Comparison of ENCODE assay signal across 37 cellular contexts in genomic region chr13:55990631-55991030, GRCh38.
"Had no signal": no experiment of that assay in that cellular context is flagged by ENCODE, and none has a peak within 500 bp of the region (broad histone marks: within the 10 kb centered on the region; RNA-seq: fewer than 3 reads in every experiment).

No MANE protein-coding gene starts in this region.

- H3K4me1 Mint-ChIP-seq: activated CD4-positive, alpha-beta T cell treated with anti-CD3 and anti-CD28 coated beads for 36 hours; activated CD4-positive, alpha-beta T cell treated with anti-CD3 and anti-CD28 coated beads, Interleukin-2, amount 10 ng/mL, durations not matched to agents 7 days and 5 days; activated naive CD8-positive, alpha-beta T cell treated with anti-CD3 and anti-CD28 coated beads for 36 hours; activated T-helper 17 cell treated with anti-CD3 and anti-CD28 coated beads, Interleukin-2, amount 50 U/mL, for 72 hours had no signal

- ATAC-seq: activated CD4-positive, alpha-beta T cell treated with anti-CD3 and anti-CD28 coated beads for 36 hours; activated CD4-positive, CD25-positive, alpha-beta regulatory T cell treated with anti-CD3 and anti-CD28 coated beads, Interleukin-2, amount 50 U/mL, for 24 hours; activated CD8-positive, alpha-beta T cell treated with anti-CD3 and anti-CD28 coated beads for 36 hours; activated naive CD4-positive, alpha-beta T cell treated with anti-CD3 and anti-CD28 coated beads, Interleukin-2, amount 50 U/mL, for 72 hours; activated T-cell treated with anti-CD3 and anti-CD28 coated beads, Interleukin-2, amount 50 U/mL, for 4 hours; activated T-cell treated with anti-CD3 and anti-CD28 coated beads, Interleukin-2, amount 50 U/mL, for 72 hours; activated T-helper 17 cell treated with anti-CD3 and anti-CD28 coated beads, Interleukin-2, amount 50 U/mL, for 72 hours; body of pancreas had no signal

- H3K27ac ChIP-seq: adrenal gland, body of pancreas, brain microvascular endothelial cell, breast epithelium, VCaP had no signal

- H3K27me3 ChIP-seq: adrenal gland, body of pancreas, brain microvascular endothelial cell, breast epithelium had no signal

- H3K4me3 ChIP-seq: adrenal gland, body of pancreas, breast epithelium had no signal

- DNase-seq: activated CD4-positive, alpha-beta memory T cell treated with anti-CD3 and anti-CD28 coated beads for 36 hours; activated CD4-positive, alpha-beta T cell treated with anti-CD3 and anti-CD28 coated beads for 1 hour; activated CD4-positive, alpha-beta T cell treated with anti-CD3 and anti-CD28 coated beads for 36 hours; activated CD4-positive, alpha-beta T cell treated with anti-CD3 and anti-CD28 coated beads for 48 hours; activated CD4-positive, alpha-beta T cell treated with anti-CD3 and anti-CD28 coated beads, Interleukin-2, amount 10 ng/mL, durations not matched to agents 7 days and 5 days; activated CD4-positive, CD25-positive, alpha-beta regulatory T cell; activated CD8-positive, alpha-beta memory T cell treated with anti-CD3 and anti-CD28 coated beads, Interleukin-2, amount 50 U/mL, for 4 hours; activated CD8-positive, alpha-beta T cell treated with anti-CD3 and anti-CD28 coated beads for 36 hours; activated effector memory CD4-positive, alpha-beta T cell treated with anti-CD3 and anti-CD28 coated beads, Interleukin-2, amount 50 U/mL, for 16 hours; activated gamma-delta T cell treated with Interleukin-2 at 50 U/mL for 16 hours; activated naive CD4-positive, alpha-beta T cell; activated naive CD4-positive, alpha-beta T cell treated with anti-CD3 and anti-CD28 coated beads for 36 hours; activated naive CD4-positive, alpha-beta T cell treated with anti-CD3 and anti-CD28 coated beads, Interleukin-2, amount 50 U/mL, for 16 hours; activated naive CD8-positive, alpha-beta T cell treated with anti-CD3 and anti-CD28 coated beads for 36 hours; activated T-cell treated with anti-CD3 and anti-CD28 coated beads for 4 hours; activated T-cell treated with anti-CD3 and anti-CD28 coated beads, Interleukin-2, amount 50 U/mL, for 1 hour; activated T-cell treated with anti-CD3 and anti-CD28 coated beads, Interleukin-2, amount 50 U/mL, for 4 hours; activated T-cell treated with anti-CD3 and anti-CD28 coated beads, Interleukin-2, amount 50 U/mL, for 72 hours; adrenal gland; amniotic stem cell; aorta; body of pancreas; brain microvascular endothelial cell; central memory CD4-positive, alpha-beta T cell; T-helper 2 cell; T-helper 9 cell had no signal

- H3K27me3 Mint-ChIP-seq: activated CD4-positive, alpha-beta memory T cell treated with anti-CD3 and anti-CD28 coated beads for 36 hours; activated CD4-positive, alpha-beta T cell treated with anti-CD3 and anti-CD28 coated beads for 36 hours; activated CD4-positive, alpha-beta T cell treated with anti-CD3 and anti-CD28 coated beads, Interleukin-2, amount 10 ng/mL, durations not matched to agents 7 days and 5 days; activated CD8-positive, alpha-beta T cell treated with anti-CD3 and anti-CD28 coated beads for 36 hours; activated naive CD8-positive, alpha-beta T cell treated with anti-CD3 and anti-CD28 coated beads for 36 hours; activated T-helper 17 cell treated with anti-CD3 and anti-CD28 coated beads, Interleukin-2, amount 50 U/mL, for 72 hours had no signal

- H3K9me3 Mint-ChIP-seq: activated CD4-positive, alpha-beta T cell treated with anti-CD3 and anti-CD28 coated beads, Interleukin-2, amount 10 ng/mL, durations not matched to agents 7 days and 5 days had no signal

- H3K4me3 Mint-ChIP-seq: activated CD4-positive, alpha-beta memory T cell treated with anti-CD3 and anti-CD28 coated beads for 36 hours; activated CD4-positive, alpha-beta T cell treated with anti-CD3 and anti-CD28 coated beads for 36 hours; activated CD4-positive, alpha-beta T cell treated with anti-CD3 and anti-CD28 coated beads, Interleukin-2, amount 10 ng/mL, durations not matched to agents 7 days and 5 days; activated CD8-positive, alpha-beta T cell treated with anti-CD3 and anti-CD28 coated beads for 36 hours; activated naive CD4-positive, alpha-beta T cell treated with anti-CD3 and anti-CD28 coated beads for 36 hours; activated naive CD8-positive, alpha-beta T cell treated with anti-CD3 and anti-CD28 coated beads for 36 hours; activated T-cell treated with anti-CD3 and anti-CD28 coated beads, Interleukin-2, amount 50 U/mL, for 4 hours; activated T-cell treated with anti-CD3 and anti-CD28 coated beads, Interleukin-2, amount 50 U/mL, for 72 hours; activated T-helper 1 cell treated with anti-CD3 and anti-CD28 coated beads, Interleukin-12 subunit alpha, Interleukin-12 subunit beta, Interleukin-2, Interleukin-4 antibody, amounts not matched to agents 30 ng/mL and 10 ng/mL and 1 ng/mL, durations not matched to agents 14 hours and 24 hours and 36 hours; activated T-helper 17 cell treated with anti-CD3 and anti-CD28 coated beads, Interleukin-2, amount 50 U/mL, for 72 hours; T-helper 1 cell treated with Interleukin-12 subunit alpha and Interleukin-12 subunit beta and Interleukin-4 antibody, amounts not matched to agents 30 μg/mL and 1 μg/mL, for 36 hours; T-helper 2 cell treated with Interferon-gamma antibody and Interleukin-4, amounts not matched to agents 5 μg/mL and 100 μg/mL, for 36 hours had no signal

- H3K4me1 ChIP-seq: adrenal gland, body of pancreas, breast epithelium had no signal

- FAIRE-seq: astrocyte, colon, TTC549 had no signal

- H3K27ac Mint-ChIP-seq: activated CD4-positive, alpha-beta memory T cell treated with anti-CD3 and anti-CD28 coated beads for 36 hours; activated CD4-positive, alpha-beta T cell treated with anti-CD3 and anti-CD28 coated beads for 36 hours; activated CD4-positive, alpha-beta T cell treated with anti-CD3 and anti-CD28 coated beads, Interleukin-2, amount 10 ng/mL, durations not matched to agents 7 days and 5 days; activated CD8-positive, alpha-beta T cell treated with anti-CD3 and anti-CD28 coated beads for 36 hours; activated naive CD4-positive, alpha-beta T cell treated with anti-CD3 and anti-CD28 coated beads for 36 hours; activated naive CD4-positive, alpha-beta T cell treated with anti-CD3 and anti-CD28 coated beads, Interleukin-2, amount 50 U/mL, for 72 hours; activated naive CD8-positive, alpha-beta T cell treated with anti-CD3 and anti-CD28 coated beads for 36 hours; activated T-cell treated with anti-CD3 and anti-CD28 coated beads, Interleukin-2, amount 50 U/mL, for 72 hours; activated T-helper 1 cell treated with anti-CD3 and anti-CD28 coated beads, Interleukin-12 subunit alpha, Interleukin-12 subunit beta, Interleukin-2, Interleukin-4 antibody, amounts not matched to agents 30 ng/mL and 10 ng/mL and 1 ng/mL, durations not matched to agents 14 hours and 24 hours and 36 hours; activated T-helper 17 cell treated with anti-CD3 and anti-CD28 coated beads, Interleukin-2, amount 50 U/mL, for 72 hours; T-helper 1 cell treated with Interleukin-12 subunit alpha and Interleukin-12 subunit beta and Interleukin-4 antibody, amounts not matched to agents 30 μg/mL and 1 μg/mL, for 36 hours; T-helper 2 cell treated with Interferon-gamma antibody and Interleukin-4, amounts not matched to agents 5 μg/mL and 100 μg/mL, for 36 hours had no signal

- H3K36me3 ChIP-seq: adrenal gland, brain microvascular endothelial cell, breast epithelium had no signal

- H3K36me3 Mint-ChIP-seq: activated CD4-positive, alpha-beta memory T cell treated with anti-CD3 and anti-CD28 coated beads for 36 hours; activated naive CD4-positive, alpha-beta T cell treated with anti-CD3 and anti-CD28 coated beads, Interleukin-2, amount 50 U/mL, for 72 hours; activated naive CD8-positive, alpha-beta T cell treated with anti-CD3 and anti-CD28 coated beads for 36 hours had no signal
